Comparison of ENCODE assay signal across 9 cellular contexts in the genomic region with DNA sequence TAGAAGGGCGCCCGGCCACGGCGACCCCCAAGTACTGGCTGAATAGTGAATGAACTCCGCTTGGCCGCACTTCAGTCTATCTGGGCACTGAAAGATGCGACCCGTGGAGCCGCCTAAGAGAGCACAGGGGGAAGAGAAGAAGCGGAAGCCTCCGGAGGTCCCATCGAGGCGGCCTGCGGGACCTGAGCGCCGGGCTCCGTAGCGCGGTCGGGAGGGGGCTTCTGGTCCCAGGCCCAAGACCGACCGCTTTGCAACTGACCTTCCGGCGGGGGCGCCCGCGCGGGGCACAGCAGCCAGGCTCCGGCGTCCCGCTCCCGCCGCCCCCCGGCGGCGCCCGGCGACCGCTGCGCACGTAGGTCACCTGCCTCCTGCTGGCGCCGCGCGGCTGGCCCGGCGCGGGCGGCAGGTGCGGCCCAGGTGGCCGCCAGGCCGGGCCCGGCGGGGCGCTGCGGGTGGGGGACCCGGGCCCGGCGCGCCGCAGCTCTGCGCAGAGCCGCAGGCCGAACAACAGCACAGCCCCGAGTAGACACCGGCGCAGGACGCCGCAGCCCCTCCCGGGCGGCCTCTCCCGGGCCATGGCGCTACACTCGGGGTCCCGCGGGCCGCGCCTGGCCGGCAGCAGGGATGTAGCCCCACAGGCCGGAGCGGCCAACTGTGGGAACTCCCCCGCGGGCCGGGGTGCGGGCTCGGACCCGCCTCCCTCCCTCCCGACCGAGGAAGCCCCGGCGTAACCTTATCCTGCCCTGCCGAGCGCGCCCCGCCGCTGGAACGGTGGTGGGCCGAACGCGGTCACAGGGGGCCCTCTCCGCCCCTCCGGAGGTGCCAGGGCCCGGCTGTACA. TPM values are rescaled to one million over a fixed set of nuclear protein-coding genes. Genes with fewer than 3 reads are reported as not detected.
A peak's percentile ranks its signal among the peaks of the same experiment; 100 is the strongest.
DNase-seq lines count a peak whose midpoint lies in the region; ATAC-seq and TF ChIP-seq lines count a peak whose summit lies in the region.
"Had no signal": no experiment of that assay in that cellular context is flagged by ENCODE, and none has a peak within 500 bp of the region (broad histone marks: within the 10 kb centered on the region; RNA-seq: fewer than 3 reads in every experiment).

A gene with protein sequence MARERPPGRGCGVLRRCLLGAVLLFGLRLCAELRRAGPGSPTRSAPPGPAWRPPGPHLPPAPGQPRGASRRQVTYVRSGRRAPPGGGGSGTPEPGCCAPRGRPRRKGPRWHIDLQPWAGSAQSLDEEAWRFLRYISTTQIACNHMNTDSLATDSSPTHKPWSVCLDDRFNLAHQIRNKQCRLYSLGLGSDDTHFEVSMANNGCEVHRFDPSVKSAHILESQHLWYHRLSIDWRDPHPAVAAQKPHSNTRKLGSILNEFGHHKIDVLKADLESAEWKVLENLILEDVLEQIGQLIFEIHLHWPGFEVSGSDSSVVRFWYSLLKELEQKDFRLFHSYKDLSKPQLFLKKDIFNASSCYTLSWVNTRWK (minus strand): TSS at position 654 of the 840 bp plus-strand sequence. CDS start 77 bp downstream, at position 577.

- H3K4me3 ChIP-seq in colonic mucosa (peak within 1 kb of the TSS; percentile 45), mesenchymal stem cell (ENCODE audit: insufficient read depth in 1 of 2, low read depth in 1 of 2, low read length in 2 of 2) (peak within 1 kb of the TSS; percentile 53 to 75), upper lobe of left lung (peak within 1 kb of the TSS; percentile 44 to 62 (median 54))

- H3K36me3 ChIP-seq in colonic mucosa = no peaks in the 10 kb centered on the region
- no peaks in the 10 kb centered on the region for H3K36me3 ChIP-seq in mesenchymal stem cell (ENCODE audit: control insufficient read depth in 1 of 2, insufficient read depth in 2 of 2, low read depth in 1 of 2, low read length in 2 of 2)
- no peaks in the 10 kb centered on the region for H3K36me3 ChIP-seq in upper lobe of left lung

- H3K27ac ChIP-seq in colonic mucosa (peak within 1 kb of the TSS; percentile 10), mesenchymal stem cell (ENCODE audit: low read length, poor library complexity, severe bottlenecking) (no peak within 1 kb of the TSS), upper lobe of left lung (peak within 1 kb of the TSS; percentile 66 to 82 (median 80))

- WGBS in mesenchymal stem cell = under 1% methylated on average over 64 of the region's 103 CpGs
- WGBS in upper lobe of left lung, 2 donors = 1 to 6% methylated on average over 7 to 33 of the region's 103 CpGs

- no peak within 1 kb of the TSS for H4K91ac ChIP-seq in mesenchymal stem cell (ENCODE audit: low read length)

- no peak for TF ChIP-seq POLR2A in upper lobe of left lung (IDR thresholded peaks at IDR 0.05)

- H3K27me3 ChIP-seq in colonic mucosa = peaks cover 8% of the 10 kb centered on the region
- H3K27me3 ChIP-seq in mesenchymal stem cell (ENCODE audit: control insufficient read depth in 1 of 2, insufficient read depth in 1 of 2, low read length in 2 of 2) = peaks cover 48 to 62% of the 10 kb centered on the region in 2 experiments
- H3K27me3 ChIP-seq in upper lobe of left lung = peaks cover 0 to 7% (median 3%) of the 10 kb centered on the region in 4 donors

- peak within 1 kb of the TSS in 1 of 2 experiments; percentile 1 for H3K18ac ChIP-seq in mesenchymal stem cell (ENCODE audit: low read depth in 1 of 2, low read length in 2 of 2)

- H2AK5ac ChIP-seq in mesenchymal stem cell (ENCODE audit: low read length, severe bottlenecking) = no peak within 1 kb of the TSS

- TF ChIP-seq CTCF in colonic mucosa (IDR thresholded peaks at IDR 0.05) (no peak), upper lobe of left lung (IDR thresholded peaks at IDR 0.05) (peak in 1 of 6 experiments; percentile 28)

- peak within 1 kb of the TSS in 1 of 2 experiments; percentile 37 for H2BK12ac ChIP-seq in mesenchymal stem cell (ENCODE audit: low read length in 2 of 2)

- H3K4me2 ChIP-seq in mesenchymal stem cell (ENCODE audit: low read length, poor library complexity, severe bottlenecking) = peak within 1 kb of the TSS; percentile 90

- peak within 1 kb of the TSS in 1 of 2 experiments; percentile 59 for H3K23ac ChIP-seq in mesenchymal stem cell (ENCODE audit: low read length in 2 of 2)

- no peak within 1 kb of the TSS for H3K4ac ChIP-seq in mesenchymal stem cell (ENCODE audit: low read depth in 1 of 2, low read length in 2 of 2)

- peak within 1 kb of the TSS; percentile 8 for H2BK120ac ChIP-seq in mesenchymal stem cell (ENCODE audit: low read depth, low read length)

- no peaks in the 10 kb centered on the region for H3K9me3 ChIP-seq in colonic mucosa
- no peaks in the 10 kb centered on the region for H3K9me3 ChIP-seq in mesenchymal stem cell (ENCODE audit: control insufficient read depth, low read length)
- no peaks in the 10 kb centered on the region for H3K9me3 ChIP-seq in upper lobe of left lung

- H3K14ac ChIP-seq in mesenchymal stem cell (ENCODE audit: low read length in 2 of 2) = no peak within 1 kb of the TSS

- H3K9ac ChIP-seq in colonic mucosa (ENCODE audit: low read depth in 2 of 2, low read length in 2 of 2) (peak within 1 kb of the TSS; percentile 26 to 60), mesenchymal stem cell (ENCODE audit: low read length) (peak within 1 kb of the TSS; percentile 9)

- peak; percentile 11 for DNase-seq in EL
- DNase-seq in NCI-H1694 treated with DMSO at 0.1 percent for 48 hours (lab: John Stamatoyannopoulos, UW) = peak; percentile 17
- no peak for DNase-seq in colonic mucosa
- peak; percentile 31 for DNase-seq in mesenchymal stem cell
- DNase-seq in upper lobe of left lung = peak in 1 of 2 donors; percentile 88
- DNase-seq in NCI-H187 (lab: John Stamatoyannopoulos, UW) = no peak

- peak within 1 kb of the TSS; percentile 36 for H4K8ac ChIP-seq in mesenchymal stem cell (ENCODE audit: low read length)

- intact Hi-C loops in colonic mucosa (cut with DNase I) = no loop called here

- H3K79me1 ChIP-seq in mesenchymal stem cell (replicated peaks; ENCODE audit: low read length, poor library complexity, severe bottlenecking) = no peaks in the 10 kb centered on the region

- peak in 1 of 2 donors; percentile 51 for ATAC-seq in upper lobe of left lung (ENCODE audit: low FRiP score in 2 of 2)
- no peak for ATAC-seq in HG03175 (IDR thresholded peaks at IDR 0.05; ENCODE audit: unreplicated experiment)
- no peak for ATAC-seq in HG03095 (IDR thresholded peaks at IDR 0.05; ENCODE audit: unreplicated experiment)

- peak within 1 kb of the TSS; percentile 89 for H2AFZ ChIP-seq in mesenchymal stem cell (ENCODE audit: low read depth, low read length)

- no peak for TF ChIP-seq EP300 in upper lobe of left lung (IDR thresholded peaks at IDR 0.05)

- H2BK5ac ChIP-seq in mesenchymal stem cell (ENCODE audit: low read depth, low read length, poor library complexity, severe bottlenecking) = no peak within 1 kb of the TSS

- peak within 1 kb of the TSS; percentile 85 for H2BK15ac ChIP-seq in mesenchymal stem cell (ENCODE audit: low read depth, poor library complexity, severe bottlenecking)

- no peaks in the 10 kb centered on the region for H3K4me1 ChIP-seq in colonic mucosa
- H3K4me1 ChIP-seq in mesenchymal stem cell (ENCODE audit: control insufficient read depth, insufficient read depth, low read depth, low read length) = peaks cover 11% of the 10 kb centered on the region
- peaks cover 0 to 6% (median 6%) of the 10 kb centered on the region in 4 donors for H3K4me1 ChIP-seq in upper lobe of left lung

RNA-seq across cellular contexts. Expression of the gene that starts here (rescaled TPM):
- 1 to 10 TPM in 1 of 2 donors, under 1 TPM in 1; 0.54 to 3.5 TPM for total RNA-seq in colonic mucosa
- polyA plus RNA-seq in mesenchymal stem cell (2013, experiment 1 of 2) = 0.25 TPM
- 0.26 TPM for polyA plus RNA-seq in mesenchymal stem cell (2013, experiment 2 of 2)
- 1 to 10 TPM in 4 of 6 donors, under 1 TPM in 1, not detected in 1; 0.78 to 2.7 (median 1.8) TPM for total RNA-seq in upper lobe of left lung
- total RNA-seq: NCI-H460 had no signal

Comparison
In these comparisons a context has a peak if more than half of its experiments do, and no peak if none do; other contexts are left out.
1. DNase-seq: peak in EL (single experiment), NCI-H1694 treated with DMSO at 0.1 percent for 48 hours (single experiment) and mesenchymal stem cell (single experiment); none in colonic mucosa (single experiment) and NCI-H187 (0 of 2).
2. Peak in every context shown above with its lines, with median percentiles within 50 percentile points of each other: H3K4me3 ChIP-seq.